ENCODE assay signal across 8 cellular contexts in genomic region chr9:128339761-128340690, GRCh38. TPM values are rescaled to one million over a fixed set of nuclear protein-coding genes. Genes with fewer than 3 reads are reported as not detected.
DNase-seq lines count a peak whose midpoint lies in the region; ATAC-seq, FAIRE-seq and TF ChIP-seq lines count a peak whose summit lies in the region.

Gene SLC27A4 (plus strand): TSS chr9:128340527. CDS start chr9:128343133, 2,606 bp downstream.

- WGBS in pancreas, 2 donors, result 2 to 5% methylated on average over 32 to 75 of the region's 75 CpGs

- peaks cover 4% of the 10 kb centered on the region for H3K4me1 Mint-ChIP-seq in GM23338
- H3K4me1 Mint-ChIP-seq in activated naive CD8-positive, alpha-beta T cell treated with anti-CD3 and anti-CD28 coated beads for 36 hours, result peaks cover 9% of the 10 kb centered on the region

- H3K27me3 Mint-ChIP-seq in GM23338 (ENCODE audit: insufficient read depth, low read depth, poor library complexity), result peaks cover 14% of the 10 kb centered on the region
- H3K27me3 Mint-ChIP-seq in activated naive CD8-positive, alpha-beta T cell treated with anti-CD3 and anti-CD28 coated beads for 36 hours, result no peaks in the 10 kb centered on the region

- 0 out of 2 replicates have a peak, but pooled peaks cover 4% of the 10 kb centered on the region for H3K36me3 ChIP-seq in GM23338 (ENCODE audit: insufficient read depth)
- peaks cover 8% of the 10 kb centered on the region for H3K36me3 ChIP-seq in MG63
- no peaks in the 10 kb centered on the region for H3K36me3 ChIP-seq in SU-DHL-6 (ENCODE audit: low read length)
- H3K36me3 ChIP-seq in pancreas, result peaks cover 0 to 14% (median 4%) of the 10 kb centered on the region in 3 donors
- H3K36me3 ChIP-seq in tibial artery, result peaks cover 18 to 31% (median 23%) of the 10 kb centered on the region in 3 donors

- H3K79me2 ChIP-seq in GM23338 (replicated peaks; ENCODE audit: insufficient read depth) (no peaks in the 10 kb centered on the region), SU-DHL-6 (ENCODE audit: insufficient read depth, low read length) (no peaks in the 10 kb centered on the region)

- DNase-seq in EH (ENCODE audit: low read depth) (peak; percentile 80), GM23338 (ENCODE audit: low spot score) (peak; percentile 90), MG63 (peak; percentile 85), Right ventricle myocardium inferior (ENCODE audit: missing footprints) (peak; percentile 87), pancreas (peak; percentile 78 to 91 (median 86)), tibial artery (peak; percentile 54 to 75)
- DNase-seq in activated naive CD8-positive, alpha-beta T cell treated with anti-CD3 and anti-CD28 coated beads for 36 hours, result peak; percentile 88

- H3K4me1 ChIP-seq in GM23338 (ENCODE audit: insufficient read depth) (no peaks in the 10 kb centered on the region), pancreas (peaks cover 0 to 8% (median 0%) of the 10 kb centered on the region in 3 donors), tibial artery (peaks cover 0 to 18% (median 9%) of the 10 kb centered on the region in 4 donors)

- H3K27me3 ChIP-seq in GM23338 (ENCODE audit: insufficient read depth) (no peaks in the 10 kb centered on the region), MG63 (no peaks in the 10 kb centered on the region), SU-DHL-6 (ENCODE audit: low read length) (no peaks in the 10 kb centered on the region), pancreas (no peaks in the 10 kb centered on the region), tibial artery (no peaks in the 10 kb centered on the region)

- H3K9me2 ChIP-seq in GM23338 (ENCODE audit: insufficient read depth) (no peaks in the 10 kb centered on the region), SU-DHL-6 (replicated peaks; ENCODE audit: insufficient read depth, low read length) (no peaks in the 10 kb centered on the region)

- H3K4me3 ChIP-seq in GM23338, result peak within 1 kb of the TSS; percentile 90
- peak within 1 kb of the TSS; percentile 79 for H3K4me3 ChIP-seq in MG63
- H3K4me3 ChIP-seq in SU-DHL-6 (ENCODE audit: insufficient read depth, low read length, poor library complexity, severe bottlenecking), result peak within 1 kb of the TSS; percentile 77
- H3K4me3 ChIP-seq in pancreas, result peak within 1 kb of the TSS; percentile 56 to 89 (median 68)
- H3K4me3 ChIP-seq in tibial artery, result peak within 1 kb of the TSS; percentile 82 to 84

- no peak for FAIRE-seq in pancreas (lab: Jason Lieb, UNC)

- H3K9me3 ChIP-seq in MG63, result no peaks in the 10 kb centered on the region
- no peaks in the 10 kb centered on the region for H3K9me3 ChIP-seq in SU-DHL-6 (ENCODE audit: insufficient read depth, low read length)
- no peaks in the 10 kb centered on the region for H3K9me3 ChIP-seq in pancreas
- H3K9me3 ChIP-seq in tibial artery, result no peaks in the 10 kb centered on the region

- peak within 1 kb of the TSS; percentile 83 for H3K4me3 Mint-ChIP-seq in GM23338
- H3K4me3 Mint-ChIP-seq in activated naive CD8-positive, alpha-beta T cell treated with anti-CD3 and anti-CD28 coated beads for 36 hours, result peak within 1 kb of the TSS; percentile 90

- H3K9me3 Mint-ChIP-seq in GM23338, result 0 out of 3 replicates have a peak, but pooled peaks cover 3% of the 10 kb centered on the region
- H3K9me3 Mint-ChIP-seq in activated naive CD8-positive, alpha-beta T cell treated with anti-CD3 and anti-CD28 coated beads for 36 hours, result no peaks in the 10 kb centered on the region

- H3K4me2 ChIP-seq in GM23338 (peak within 1 kb of the TSS; percentile 96), SU-DHL-6 (ENCODE audit: low read depth, low read length, poor library complexity, severe bottlenecking) (peak within 1 kb of the TSS; percentile 81)

- H3K9ac ChIP-seq in SU-DHL-6 (ENCODE audit: low read length), result peak within 1 kb of the TSS; percentile 65

- H3K27ac ChIP-seq in GM23338 (ENCODE audit: low read depth) (no peak within 1 kb of the TSS), SU-DHL-6 (ENCODE audit: low read depth, low read length) (peak within 1 kb of the TSS; percentile 41), pancreas (peak within 1 kb of the TSS; percentile 51 to 78 (median 72)), tibial artery (peak within 1 kb of the TSS; percentile 76 to 79)

- H3K36me3 Mint-ChIP-seq in GM23338 (ENCODE audit: low read depth), result peaks cover 8% of the 10 kb centered on the region; the same call in 2 of the 3 replicates
- H3K36me3 Mint-ChIP-seq in activated naive CD8-positive, alpha-beta T cell treated with anti-CD3 and anti-CD28 coated beads for 36 hours, result peaks cover 6% of the 10 kb centered on the region

- no peak within 1 kb of the TSS for H3K27ac Mint-ChIP-seq in GM23338
- peak within 1 kb of the TSS; percentile 86 for H3K27ac Mint-ChIP-seq in activated naive CD8-positive, alpha-beta T cell treated with anti-CD3 and anti-CD28 coated beads for 36 hours

- ATAC-seq in GM23338, result peak; percentile 86
- peak; percentile 93 for ATAC-seq in Right ventricle myocardium inferior
- ATAC-seq in pancreas, result peak; percentile 90 to 94 (median 92)

- intact Hi-C loops in Right ventricle myocardium inferior (cut with DNase I), result no loop called here
- intact Hi-C loops in pancreas (cut with DNase I), result loop anchor here in 1 of 3 donors (10.0 kb wide), 1 partner anchor 45 kb away; no protein-coding TSS in a partner anchor
- intact Hi-C loops in tibial artery (cut with DNase I; ENCODE audit: low total_unique reads), result no loop called here

- H4K20me1 ChIP-seq in GM23338 (replicated peaks; ENCODE audit: insufficient read depth) (peaks cover 6% of the 10 kb centered on the region; the same call in 1 of the 2 replicates), SU-DHL-6 (ENCODE audit: low read depth, low read length) (no peaks in the 10 kb centered on the region)

- peaks cover 15% of the 10 kb centered on the region for H3F3A ChIP-seq in GM23338 (replicated peaks; ENCODE audit: low read depth)
- peaks cover 7% of the 10 kb centered on the region; the same call in 1 of the 2 replicates for H3F3A ChIP-seq in SU-DHL-6 (ENCODE audit: insufficient read depth)

- TF ChIP-seq CTCF in GM23338 (conservative IDR thresholded peaks at IDR 0.05; ENCODE audit: low read depth in 2 of 2) (no peak), SU-DHL-6 (IDR thresholded peaks at IDR 0.05; ENCODE audit: insufficient read depth, low read length, poor library complexity, severe bottlenecking) (no peak), pancreas (IDR thresholded peaks at IDR 0.05) (no peak), tibial artery (IDR thresholded peaks at IDR 0.05) (peak in 1 of 2 experiments; percentile 9)

- H2AFZ ChIP-seq in GM23338 (peak within 1 kb of the TSS; percentile 97), SU-DHL-6 (ENCODE audit: low read depth, low read length, severe bottlenecking) (peak within 1 kb of the TSS; percentile 81)

TF ChIP-seq in GM23338, 12 proteins besides CTCF, POLR2A, EP300 and RAD21:
- TF ChIP-seq ETS1 (IDR thresholded peaks at IDR 0.05), result peak; percentile 40; the same call in 1 of the 2 replicates
- no peak for TF ChIP-seq EZH2 (IDR thresholded peaks at IDR 0.05; ENCODE audit: low read depth, unreplicated experiment)
- TF ChIP-seq REST (IDR thresholded peaks at IDR 0.05; ENCODE audit: unreplicated experiment), result no peak
- TF ChIP-seq CREB1 (CRISPR knock-in tag; IDR thresholded peaks at IDR 0.05; ENCODE audit: low read depth), result peak; percentile 79
- TF ChIP-seq JUNB (IDR thresholded peaks at IDR 0.05; ENCODE audit: unreplicated experiment), result no peak
- no peak for TF ChIP-seq ZNF331 (CRISPR knock-in tag; IDR thresholded peaks at IDR 0.05; ENCODE audit: low read depth)
- no peak for TF ChIP-seq ZNF114 (CRISPR knock-in tag; IDR thresholded peaks at IDR 0.05)
- TF ChIP-seq STAT1 (IDR thresholded peaks at IDR 0.05; ENCODE audit: unreplicated experiment), result no peak
- no peak for TF ChIP-seq EZH2phosphoT487 (IDR thresholded peaks at IDR 0.05; ENCODE audit: unreplicated experiment)
- no peak for TF ChIP-seq NANOG (IDR thresholded peaks at IDR 0.05; ENCODE audit: borderline replicate concordance)

RNA-seq across cellular contexts. Expression of gene SLC27A4, which starts in this region (rescaled TPM):
- total RNA-seq in GM23338 (2014; rRNA removed; shearing (Covaris generic)), result 21.4 and 25.3 TPM in 2 replicates
- 7.9 and 9.9 TPM in 2 replicates for polyA plus RNA-seq in GM23338 (2016; fragmentation: Nextera tagmentation; extraction: Ambion mirVana)
- 10.9 and 31.1 TPM in 2 replicates for total RNA-seq in MG63 (2014; rRNA removed; shearing (Covaris generic); ENCODE audit: low replicate concordance)
- 10 to 100 TPM; 21.0 to 22.8 TPM for total RNA-seq in activated naive CD8-positive, alpha-beta T cell treated with anti-CD3 and anti-CD28 coated beads for 36 hours
- total RNA-seq in Right ventricle myocardium inferior, result 19.2 TPM
- 10 to 100 TPM in 5 of 6 donors, 1 to 10 TPM in 1; 9.6 to 14.2 (median 12.4) TPM for total RNA-seq in pancreas
- polyA plus RNA-seq in pancreas, result 10 to 100 TPM; 18.6 to 32.9 TPM
